Comparison of ENCODE assay signal across 24 cellular contexts in genomic region chr12:55795950-55796349, GRCh38. TPM values are rescaled to one million over a fixed set of nuclear protein-coding genes. Genes with fewer than 3 reads are reported as not detected.
"Had no signal": no experiment of that assay in that cellular context is flagged by ENCODE, and none has a peak within 500 bp of the region (broad histone marks: within the 10 kb centered on the region; RNA-seq: fewer than 3 reads in every experiment).

No MANE protein-coding gene starts in this region.

- H3K27ac ChIP-seq: SK-N-MC, VCaP had no signal

- H3K4me3 ChIP-seq: SK-N-MC had no signal

- H3K27ac Mint-ChIP-seq: activated naive CD4-positive, alpha-beta T cell treated with anti-CD3 and anti-CD28 coated beads, Interleukin-2, amount 50 U/mL, for 24 hours; activated T-helper 1 cell treated with anti-CD3 and anti-CD28 coated beads, Interleukin-12 subunit alpha, Interleukin-12 subunit beta, Interleukin-2, Interleukin-4 antibody, amounts not matched to agents 30 ng/mL and 10 ng/mL and 1 ng/mL, durations not matched to agents 14 hours and 24 hours and 36 hours; dendritic cell treated with granulocyte-macrophage colony-stimulating factor and Interleukin-4, amounts not matched to agents 40 ng/mL and 50 ng/mL, for 4 days; IgD-negative memory B cell had no signal

- DNase-seq: activated CD4-positive, alpha-beta T cell treated with anti-CD3 and anti-CD28 coated beads, Interleukin-2, amount 10 ng/mL, durations not matched to agents 24 days and 14 days; activated CD4-positive, alpha-beta T cell treated with anti-CD3 and anti-CD28 coated beads, Interleukin-2, amount 50 U/mL, for 48 hours; activated gamma-delta T cell; cerebellar nuclear complex; KG1; MV-4-11; NCI-H1092 treated with DMSO at 0.1 percent for 48 hours; NCI-H1417 treated with DMSO at 0.1 percent for 48 hours; NCI-H1694; NCI-H2029 treated with DMSO at 0.1 percent for 48 hours; NCI-H345; NCI-H510A; NCI-H526 treated with DMSO at 0.1 percent for 48 hours; NK-92 treated with Interleukin-12 subunit alpha and Interleukin-12 subunit beta, amount 100 ng/mL, for 24 hours; OCI-M1; RPMI8226; T-cell had no signal

- FAIRE-seq: colon had no signal

- H3K27me3 Mint-ChIP-seq: activated CD4-positive, alpha-beta T cell treated with anti-CD3 and anti-CD28 coated beads, Interleukin-2, amount 10 ng/mL, durations not matched to agents 24 days and 14 days; activated naive CD4-positive, alpha-beta T cell treated with anti-CD3 and anti-CD28 coated beads, Interleukin-2, amount 50 U/mL, for 24 hours; dendritic cell treated with granulocyte-macrophage colony-stimulating factor and Interleukin-4, amounts not matched to agents 40 ng/mL and 50 ng/mL, for 4 days; IgD-negative memory B cell; T-cell had no signal

- H3K9me3 Mint-ChIP-seq: activated CD4-positive, alpha-beta T cell treated with anti-CD3 and anti-CD28 coated beads, Interleukin-2, amount 10 ng/mL, durations not matched to agents 24 days and 14 days; activated naive CD4-positive, alpha-beta T cell treated with anti-CD3 and anti-CD28 coated beads, Interleukin-2, amount 50 U/mL, for 24 hours; activated T-helper 1 cell treated with anti-CD3 and anti-CD28 coated beads, Interleukin-12 subunit alpha, Interleukin-12 subunit beta, Interleukin-2, Interleukin-4 antibody, amounts not matched to agents 30 ng/mL and 10 ng/mL and 1 ng/mL, durations not matched to agents 14 hours and 24 hours and 36 hours; dendritic cell treated with granulocyte-macrophage colony-stimulating factor and Interleukin-4, amounts not matched to agents 40 ng/mL and 50 ng/mL, for 4 days; IgD-negative memory B cell; T-cell had no signal

- H3K4me3 Mint-ChIP-seq: activated CD4-positive, alpha-beta T cell treated with anti-CD3 and anti-CD28 coated beads, Interleukin-2, amount 10 ng/mL, durations not matched to agents 24 days and 14 days; activated naive CD4-positive, alpha-beta T cell treated with anti-CD3 and anti-CD28 coated beads, Interleukin-2, amount 50 U/mL, for 24 hours; activated T-helper 1 cell treated with anti-CD3 and anti-CD28 coated beads, Interleukin-12 subunit alpha, Interleukin-12 subunit beta, Interleukin-2, Interleukin-4 antibody, amounts not matched to agents 30 ng/mL and 10 ng/mL and 1 ng/mL, durations not matched to agents 14 hours and 24 hours and 36 hours; dendritic cell treated with granulocyte-macrophage colony-stimulating factor and Interleukin-4, amounts not matched to agents 40 ng/mL and 50 ng/mL, for 4 days; IgD-negative memory B cell; T-cell had no signal

RNA-seq across cellular contexts. Expression of gene MMP19, which starts 46.8 kb away (rescaled TPM):
- total RNA-seq: activated CD4-positive, alpha-beta T cell treated with anti-CD3 and anti-CD28 coated beads, Interleukin-2, amount 10 ng/mL, durations not matched to agents 24 days and 14 days; activated T-helper 1 cell treated with anti-CD3 and anti-CD28 coated beads, Interleukin-12 subunit alpha, Interleukin-12 subunit beta, Interleukin-2, Interleukin-4 antibody, amounts not matched to agents 30 ng/mL and 10 ng/mL and 1 ng/mL, durations not matched to agents 14 hours and 24 hours and 36 hours; T-cell had no signal
